1 cellular context compared by ENCODE assay signal in the genomic region with DNA sequence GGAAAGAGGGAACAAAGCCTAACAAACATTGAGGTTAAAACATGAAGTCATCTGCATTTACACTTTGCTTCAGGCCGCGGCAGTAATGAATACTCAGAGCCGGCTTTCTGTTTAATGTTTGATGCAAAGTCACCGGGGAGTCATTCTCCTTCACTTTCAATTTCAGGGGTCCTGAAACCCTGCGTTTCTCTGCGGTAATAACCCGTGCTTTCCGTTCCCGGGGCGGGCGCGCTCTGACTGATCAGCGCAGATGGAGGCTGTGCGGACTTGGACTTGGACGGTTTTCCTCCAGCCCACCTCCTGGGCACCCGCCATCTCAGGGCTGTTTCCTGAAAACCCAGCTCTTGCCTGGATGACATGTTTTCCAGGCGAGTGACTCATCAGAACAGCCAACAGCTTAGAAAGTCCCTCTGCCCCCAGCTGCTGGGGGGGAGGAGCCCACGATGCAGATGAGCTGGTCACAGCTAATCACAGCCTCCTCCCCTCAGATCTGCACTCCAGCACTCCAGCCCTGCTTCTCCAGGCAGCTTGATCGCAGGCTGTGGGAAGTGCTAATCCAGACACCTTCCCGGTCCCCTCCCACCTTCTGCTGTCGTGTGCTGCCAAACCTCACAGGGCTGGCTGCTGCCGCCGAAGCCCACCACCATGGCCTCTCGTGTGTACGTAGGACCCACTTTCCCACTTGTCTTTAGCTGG.
TF ChIP-seq lines count a peak whose summit lies in the region.

No MANE protein-coding gene starts in this region.

TF ChIP-seq in K562, 482 proteins besides CTCF, POLR2A, EP300 and RAD21 (continued from another document and continues in another):
- no peak for TF ChIP-seq BCOR (IDR thresholded peaks at IDR 0.05)
- peak; percentile 77 for TF ChIP-seq SUPT5H (IDR thresholded peaks at IDR 0.05)
- TF ChIP-seq, protein P1, sequence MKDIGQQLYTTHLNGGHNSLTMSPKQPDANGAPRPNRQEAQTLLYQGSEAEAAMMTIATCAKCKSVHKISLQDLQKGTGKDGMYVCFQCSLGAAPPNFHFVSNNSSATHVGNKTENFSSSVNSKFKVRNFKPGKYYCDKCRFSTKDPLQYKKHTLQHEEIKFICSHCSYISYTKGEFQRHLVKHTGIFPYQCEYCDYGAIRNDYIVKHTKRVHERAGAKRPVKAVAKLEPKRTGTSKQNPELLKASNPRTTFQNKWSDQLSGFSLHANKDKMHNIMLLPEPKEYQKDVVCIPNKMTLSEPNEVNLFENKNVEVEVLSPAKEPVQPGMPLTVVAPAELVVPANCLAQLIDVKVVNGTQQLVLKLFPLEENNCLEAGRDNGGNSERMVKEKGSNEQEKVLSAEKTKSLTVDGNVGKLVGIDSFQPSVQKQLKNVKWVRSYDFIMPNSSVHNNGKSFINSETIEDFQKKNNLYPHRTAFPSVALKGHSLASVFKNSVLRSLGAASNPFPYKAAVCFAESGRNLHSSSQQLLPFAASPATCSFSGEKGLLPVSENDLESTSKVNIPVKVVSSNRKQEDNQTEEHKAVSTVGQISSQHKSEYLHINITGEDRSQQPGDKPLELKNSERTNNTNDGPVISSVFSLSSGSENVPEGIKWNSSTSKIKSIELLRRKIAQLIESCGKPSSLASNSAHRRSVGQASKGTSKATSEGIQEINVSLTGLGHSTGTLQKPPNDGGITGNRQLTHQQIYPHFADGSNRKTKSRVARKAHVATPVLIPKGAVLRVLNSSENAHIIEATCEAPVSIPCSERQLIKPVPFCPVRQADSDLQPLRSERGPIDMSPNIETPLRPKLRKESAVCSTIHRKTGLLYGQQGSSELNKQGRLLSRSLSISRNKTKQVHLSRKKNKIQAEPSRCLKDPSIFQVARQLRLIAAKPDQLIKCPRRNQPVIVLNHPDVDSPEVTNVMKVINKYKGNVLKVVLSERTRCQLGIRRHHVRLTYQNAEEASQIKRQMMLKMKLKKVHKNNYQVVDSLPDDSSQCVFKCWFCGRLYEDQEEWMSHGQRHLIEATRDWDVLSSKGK (CRISPR knock-in tag; IDR thresholded peaks at IDR 0.05) = no peak
- TF ChIP-seq, protein P2, sequence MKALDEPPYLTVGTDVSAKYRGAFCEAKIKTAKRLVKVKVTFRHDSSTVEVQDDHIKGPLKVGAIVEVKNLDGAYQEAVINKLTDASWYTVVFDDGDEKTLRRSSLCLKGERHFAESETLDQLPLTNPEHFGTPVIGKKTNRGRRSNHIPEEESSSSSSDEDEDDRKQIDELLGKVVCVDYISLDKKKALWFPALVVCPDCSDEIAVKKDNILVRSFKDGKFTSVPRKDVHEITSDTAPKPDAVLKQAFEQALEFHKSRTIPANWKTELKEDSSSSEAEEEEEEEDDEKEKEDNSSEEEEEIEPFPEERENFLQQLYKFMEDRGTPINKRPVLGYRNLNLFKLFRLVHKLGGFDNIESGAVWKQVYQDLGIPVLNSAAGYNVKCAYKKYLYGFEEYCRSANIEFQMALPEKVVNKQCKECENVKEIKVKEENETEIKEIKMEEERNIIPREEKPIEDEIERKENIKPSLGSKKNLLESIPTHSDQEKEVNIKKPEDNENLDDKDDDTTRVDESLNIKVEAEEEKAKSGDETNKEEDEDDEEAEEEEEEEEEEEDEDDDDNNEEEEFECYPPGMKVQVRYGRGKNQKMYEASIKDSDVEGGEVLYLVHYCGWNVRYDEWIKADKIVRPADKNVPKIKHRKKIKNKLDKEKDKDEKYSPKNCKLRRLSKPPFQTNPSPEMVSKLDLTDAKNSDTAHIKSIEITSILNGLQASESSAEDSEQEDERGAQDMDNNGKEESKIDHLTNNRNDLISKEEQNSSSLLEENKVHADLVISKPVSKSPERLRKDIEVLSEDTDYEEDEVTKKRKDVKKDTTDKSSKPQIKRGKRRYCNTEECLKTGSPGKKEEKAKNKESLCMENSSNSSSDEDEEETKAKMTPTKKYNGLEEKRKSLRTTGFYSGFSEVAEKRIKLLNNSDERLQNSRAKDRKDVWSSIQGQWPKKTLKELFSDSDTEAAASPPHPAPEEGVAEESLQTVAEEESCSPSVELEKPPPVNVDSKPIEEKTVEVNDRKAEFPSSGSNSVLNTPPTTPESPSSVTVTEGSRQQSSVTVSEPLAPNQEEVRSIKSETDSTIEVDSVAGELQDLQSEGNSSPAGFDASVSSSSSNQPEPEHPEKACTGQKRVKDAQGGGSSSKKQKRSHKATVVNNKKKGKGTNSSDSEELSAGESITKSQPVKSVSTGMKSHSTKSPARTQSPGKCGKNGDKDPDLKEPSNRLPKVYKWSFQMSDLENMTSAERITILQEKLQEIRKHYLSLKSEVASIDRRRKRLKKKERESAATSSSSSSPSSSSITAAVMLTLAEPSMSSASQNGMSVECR (CRISPR knock-in tag; IDR thresholded peaks at IDR 0.05) = no peak
- TF ChIP-seq TAF1 (IDR thresholded peaks at IDR 0.05; ENCODE audit: control insufficient read depth, extremely low read depth, insufficient read depth, low read length, severe bottlenecking) = peak; percentile 74
- TF ChIP-seq FOXP1 (CRISPR knock-in tag; IDR thresholded peaks at IDR 0.05) = 0 out of 2 replicates have a peak, but pooled peaks have one; percentile 36
- TF ChIP-seq, protein P3, sequence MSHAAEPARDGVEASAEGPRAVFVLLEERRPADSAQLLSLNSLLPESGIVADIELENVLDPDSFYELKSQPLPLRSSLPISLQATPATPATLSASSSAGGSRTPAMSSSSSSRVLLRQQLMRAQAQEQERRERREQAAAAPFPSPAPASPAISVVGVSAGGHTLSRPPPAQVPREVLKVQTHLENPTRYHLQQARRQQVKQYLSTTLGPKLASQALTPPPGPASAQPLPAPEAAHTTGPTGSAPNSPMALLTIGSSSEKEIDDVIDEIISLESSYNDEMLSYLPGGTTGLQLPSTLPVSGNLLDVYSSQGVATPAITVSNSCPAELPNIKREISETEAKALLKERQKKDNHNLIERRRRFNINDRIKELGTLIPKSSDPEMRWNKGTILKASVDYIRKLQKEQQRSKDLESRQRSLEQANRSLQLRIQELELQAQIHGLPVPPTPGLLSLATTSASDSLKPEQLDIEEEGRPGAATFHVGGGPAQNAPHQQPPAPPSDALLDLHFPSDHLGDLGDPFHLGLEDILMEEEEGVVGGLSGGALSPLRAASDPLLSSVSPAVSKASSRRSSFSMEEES (CRISPR knock-in tag; IDR thresholded peaks at IDR 0.05) = no peak
- no peak for TF ChIP-seq RNF2 (IDR thresholded peaks at IDR 0.05)
- TF ChIP-seq JUNB (CRISPR knock-in tag; conservative IDR thresholded peaks at IDR 0.05) = peak; percentile 85
- no peak for TF ChIP-seq NBN (IDR thresholded peaks at IDR 0.05; ENCODE audit: low read depth)
- no peak for TF ChIP-seq SRSF1 (IDR thresholded peaks at IDR 0.05; ENCODE audit: low read depth, low read length)
- no peak for TF ChIP-seq EZH2 (IDR thresholded peaks at IDR 0.05; ENCODE audit: borderline replicate concordance, low read depth, low read length)
- peak; percentile 65 for TF ChIP-seq L3MBTL2 (IDR thresholded peaks at IDR 0.05)
- TF ChIP-seq C11orf30 (IDR thresholded peaks at IDR 0.05; ENCODE audit: low read depth) = peak; percentile 95
- no peak for TF ChIP-seq SIRT6 (IDR thresholded peaks at IDR 0.05; ENCODE audit: low read depth, low read length)
- no peak for TF ChIP-seq PRPF4 (IDR thresholded peaks at IDR 0.05; ENCODE audit: insufficient read depth, low read depth, low read length, poor library complexity, severe bottlenecking)
- 0 out of 4 replicates have a peak, but pooled peaks of 1 of the 2 experiments have one; percentile 52 for TF ChIP-seq HDAC1 (IDR thresholded peaks at IDR 0.05)
- no peak for TF ChIP-seq BCL6 (CRISPR knock-in tag; IDR thresholded peaks at IDR 0.05)
- 0 out of 2 replicates have a peak, but pooled peaks have one; percentile 37 for TF ChIP-seq DMBX1 (CRISPR knock-in tag; IDR thresholded peaks at IDR 0.05; ENCODE audit: borderline replicate concordance)
- TF ChIP-seq ZNF436 (CRISPR knock-in tag; IDR thresholded peaks at IDR 0.05) = no peak
- TF ChIP-seq ATF1 (CRISPR knock-in tag; IDR thresholded peaks at IDR 0.05) = no peak
- peak; percentile 73 for TF ChIP-seq ATF1 (tag; IDR thresholded peaks at IDR 0.05)
- no peak for TF ChIP-seq BMI1 (IDR thresholded peaks at IDR 0.05; ENCODE audit: low read length)
- TF ChIP-seq POLR2B (IDR thresholded peaks at IDR 0.05; ENCODE audit: low read depth, partially characterized antibody) = peak; percentile 79
- TF ChIP-seq ARNT (IDR thresholded peaks at IDR 0.05) = no peak
- no peak for TF ChIP-seq ZNF780A (CRISPR knock-in tag; IDR thresholded peaks at IDR 0.05)
- peak; percentile 87 for TF ChIP-seq DPF2 (IDR thresholded peaks at IDR 0.05)
- no peak for TF ChIP-seq ERF (CRISPR knock-in tag; IDR thresholded peaks at IDR 0.05)
- 0 out of 2 replicates have a peak, but pooled peaks have one; percentile 50 for TF ChIP-seq XRCC5 (IDR thresholded peaks at IDR 0.05; ENCODE audit: low read depth, low read length)
- TF ChIP-seq MTA2 (IDR thresholded peaks at IDR 0.05; ENCODE audit: low read depth) = 0 out of 2 replicates have a peak, but pooled peaks have one; percentile 5
- no peak for TF ChIP-seq ZNF274 (IDR thresholded peaks at IDR 0.05; ENCODE audit: borderline replicate concordance, low read depth, low read length)
- no peak for TF ChIP-seq ZFP1 (CRISPR knock-in tag; IDR thresholded peaks at IDR 0.05)
- no peak for TF ChIP-seq RBM25 (IDR thresholded peaks at IDR 0.05; ENCODE audit: low read depth, low read length, severe bottlenecking)
- TF ChIP-seq TAF7 (tag; IDR thresholded peaks at IDR 0.05) = peak; percentile 84
- no peak for TF ChIP-seq ZNF696 (CRISPR knock-in tag; conservative IDR thresholded peaks at IDR 0.05)
- TF ChIP-seq, protein P4, sequence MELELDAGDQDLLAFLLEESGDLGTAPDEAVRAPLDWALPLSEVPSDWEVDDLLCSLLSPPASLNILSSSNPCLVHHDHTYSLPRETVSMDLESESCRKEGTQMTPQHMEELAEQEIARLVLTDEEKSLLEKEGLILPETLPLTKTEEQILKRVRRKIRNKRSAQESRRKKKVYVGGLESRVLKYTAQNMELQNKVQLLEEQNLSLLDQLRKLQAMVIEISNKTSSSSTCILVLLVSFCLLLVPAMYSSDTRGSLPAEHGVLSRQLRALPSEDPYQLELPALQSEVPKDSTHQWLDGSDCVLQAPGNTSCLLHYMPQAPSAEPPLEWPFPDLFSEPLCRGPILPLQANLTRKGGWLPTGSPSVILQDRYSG (tag; conservative IDR thresholded peaks at IDR 0.05; ENCODE audit: low read depth) = 0 out of 2 replicates have a peak, but pooled peaks have one; percentile 55
- TF ChIP-seq, protein P5, sequence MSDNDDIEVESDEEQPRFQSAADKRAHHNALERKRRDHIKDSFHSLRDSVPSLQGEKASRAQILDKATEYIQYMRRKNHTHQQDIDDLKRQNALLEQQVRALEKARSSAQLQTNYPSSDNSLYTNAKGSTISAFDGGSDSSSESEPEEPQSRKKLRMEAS (CRISPR knock-in tag; IDR thresholded peaks at IDR 0.05) = peak; percentile 38
- no peak for TF ChIP-seq NR4A1 (CRISPR knock-in tag; IDR thresholded peaks at IDR 0.05)
- no peak for TF ChIP-seq NR4A1 (tag; IDR thresholded peaks at IDR 0.05)
- TF ChIP-seq MAFG (tag; conservative IDR thresholded peaks at IDR 0.05) = peak; percentile 92
- peak; percentile 37; the same call in 1 of the 2 replicates for TF ChIP-seq ZNF263 (CRISPR knock-in tag; IDR thresholded peaks at IDR 0.05; ENCODE audit: borderline replicate concordance)
- no peak for TF ChIP-seq PRMT5 (CRISPR knock-in tag; IDR thresholded peaks at IDR 0.05)
- TF ChIP-seq NFE2L1 (tag; IDR thresholded peaks at IDR 0.05; ENCODE audit: borderline replicate concordance, low read depth) = peak; percentile 19; the same call in 1 of the 2 replicates
- TF ChIP-seq CBX1 (IDR thresholded peaks at IDR 0.05; ENCODE audit: low read depth) = no peak
- TF ChIP-seq LCOR (CRISPR knock-in tag; IDR thresholded peaks at IDR 0.05) = 0 out of 2 replicates have a peak, but pooled peaks have one; percentile 54
- TF ChIP-seq LARP7 (IDR thresholded peaks at IDR 0.05) = no peak
- TF ChIP-seq, protein P6, sequence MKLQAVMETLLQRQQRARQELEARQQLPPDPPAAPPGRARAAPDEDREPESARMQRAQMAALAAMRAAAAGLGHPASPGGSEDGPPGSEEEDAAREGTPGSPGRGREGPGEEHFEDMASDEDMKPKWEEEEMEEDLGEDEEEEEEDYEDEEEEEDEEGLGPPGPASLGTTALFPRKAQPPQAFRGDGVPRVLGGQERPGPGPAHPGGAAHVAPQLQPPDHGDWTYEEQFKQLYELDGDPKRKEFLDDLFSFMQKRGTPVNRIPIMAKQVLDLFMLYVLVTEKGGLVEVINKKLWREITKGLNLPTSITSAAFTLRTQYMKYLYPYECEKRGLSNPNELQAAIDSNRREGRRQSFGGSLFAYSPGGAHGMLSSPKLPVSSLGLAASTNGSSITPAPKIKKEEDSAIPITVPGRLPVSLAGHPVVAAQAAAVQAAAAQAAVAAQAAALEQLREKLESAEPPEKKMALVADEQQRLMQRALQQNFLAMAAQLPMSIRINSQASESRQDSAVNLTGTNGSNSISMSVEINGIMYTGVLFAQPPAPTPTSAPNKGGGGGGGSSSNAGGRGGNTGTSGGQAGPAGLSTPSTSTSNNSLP (IDR thresholded peaks at IDR 0.05; ENCODE audit: borderline replicate concordance, low read depth, low read length) = no peak
- TF ChIP-seq KHSRP (IDR thresholded peaks at IDR 0.05) = no peak
- TF ChIP-seq TAF15 (IDR thresholded peaks at IDR 0.05; ENCODE audit: low read depth, low read length) = no peak
- peak; percentile 45; the same call in 1 of the 2 replicates for TF ChIP-seq ZBTB17 (CRISPR knock-in tag; IDR thresholded peaks at IDR 0.05)
- peak; percentile 76 for TF ChIP-seq EP400 (IDR thresholded peaks at IDR 0.05)
- no peak for TF ChIP-seq SLC30A9 (CRISPR knock-in tag; IDR thresholded peaks at IDR 0.05)
- no peak for TF ChIP-seq YBX1 (IDR thresholded peaks at IDR 0.05)
- no peak for TF ChIP-seq ZNF23 (CRISPR knock-in tag; IDR thresholded peaks at IDR 0.05)
- TF ChIP-seq IRF2 (CRISPR knock-in tag; IDR thresholded peaks at IDR 0.05) = no peak
- no peak for TF ChIP-seq PHF20 (IDR thresholded peaks at IDR 0.05; ENCODE audit: partially characterized antibody)
- TF ChIP-seq ELF4 (CRISPR knock-in tag; IDR thresholded peaks at IDR 0.05) = no peak
- peak; percentile 42 for TF ChIP-seq RBBP5 (IDR thresholded peaks at IDR 0.05; ENCODE audit: borderline replicate concordance, insufficient read depth, low read length, poor library complexity, severe bottlenecking)
- TF ChIP-seq JUND (IDR thresholded peaks at IDR 0.05; ENCODE audit: borderline replicate concordance, low read depth, low read length) = peak; percentile 97
- peak; percentile 98 for TF ChIP-seq JUND (tag; IDR thresholded peaks at IDR 0.05; ENCODE audit: borderline replicate concordance, low read depth, low read length)
- TF ChIP-seq SIN3B (IDR thresholded peaks at IDR 0.05; ENCODE audit: low read depth) = no peak
- peak; percentile 81 for TF ChIP-seq DACH1 (IDR thresholded peaks at IDR 0.05; ENCODE audit: partially characterized antibody)
- peak; percentile 37; the same call in 1 of the 2 replicates for TF ChIP-seq ZNF175 (CRISPR knock-in tag; IDR thresholded peaks at IDR 0.05; ENCODE audit: low read depth)
- TF ChIP-seq, protein P7, sequence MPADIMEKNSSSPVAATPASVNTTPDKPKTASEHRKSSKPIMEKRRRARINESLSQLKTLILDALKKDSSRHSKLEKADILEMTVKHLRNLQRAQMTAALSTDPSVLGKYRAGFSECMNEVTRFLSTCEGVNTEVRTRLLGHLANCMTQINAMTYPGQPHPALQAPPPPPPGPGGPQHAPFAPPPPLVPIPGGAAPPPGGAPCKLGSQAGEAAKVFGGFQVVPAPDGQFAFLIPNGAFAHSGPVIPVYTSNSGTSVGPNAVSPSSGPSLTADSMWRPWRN (IDR thresholded peaks at IDR 0.05; ENCODE audit: low read depth) = no peak
- TF ChIP-seq ZNF316 (IDR thresholded peaks at IDR 0.05) = peak; percentile 94
- no peak for TF ChIP-seq NR2C1 (IDR thresholded peaks at IDR 0.05)
- no peak for TF ChIP-seq NR2C1 (tag; IDR thresholded peaks at IDR 0.05)
